Comparison of ENCODE assay signal across 21 cellular contexts in the genomic region with DNA sequence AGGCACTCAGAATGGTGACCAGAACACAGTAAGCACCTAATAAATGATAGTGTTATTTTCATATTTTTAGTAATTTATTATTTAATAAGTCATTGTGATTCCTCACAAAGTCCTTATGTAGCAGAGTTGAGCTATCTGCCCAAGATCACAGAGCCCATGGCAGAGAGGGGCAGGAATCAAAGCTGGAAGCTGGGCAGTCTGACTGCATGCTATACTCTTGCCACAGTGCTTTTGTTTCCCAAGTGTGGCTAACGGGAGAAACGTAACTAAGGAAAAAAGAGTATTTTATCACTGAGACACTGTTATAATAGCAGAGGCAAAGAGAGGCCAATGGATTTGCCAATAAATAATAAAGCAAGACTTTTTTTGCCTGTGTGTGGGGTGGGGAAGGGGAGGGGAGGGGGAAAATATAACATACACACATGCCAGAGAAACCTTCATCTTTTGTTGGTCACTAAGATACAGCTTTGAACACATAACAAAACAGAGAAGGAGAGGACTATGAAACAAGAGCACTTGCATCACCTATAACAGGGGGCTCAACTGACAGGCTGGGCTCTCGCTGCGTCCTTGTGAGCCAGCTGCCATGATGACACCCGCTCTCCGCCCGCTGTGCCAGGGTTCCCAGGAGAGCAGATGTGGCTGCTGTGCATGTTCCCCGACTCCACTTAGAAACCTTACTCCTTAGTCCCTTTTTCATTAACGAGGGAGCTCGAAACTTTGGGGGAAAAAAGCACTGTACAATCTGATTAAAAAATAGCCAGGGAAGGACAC. TPM values are rescaled to one million over a fixed set of nuclear protein-coding genes. Genes with fewer than 3 reads are reported as not detected.
DNase-seq lines count a peak whose midpoint lies in the region; ATAC-seq and TF ChIP-seq lines count a peak whose summit lies in the region.
"Had no signal": no experiment of that assay in that cellular context is flagged by ENCODE, and none has a peak within 500 bp of the region (broad histone marks: within the 10 kb centered on the region; RNA-seq: fewer than 3 reads in every experiment).

No MANE protein-coding gene starts in this region.

- DNase-seq in activated naive CD8-positive, alpha-beta T cell treated with anti-CD3 and anti-CD28 coated beads for 36 hours: no peak
- DNase-seq in epithelial cell of prostate (ENCODE audit: low read depth, low spot score) (no peak), upper lobe of left lung (peak in 1 of 2 donors; percentile 22), spleen (no peak), aorta (no peak)
- DNase-seq in effector memory CD4-positive, alpha-beta T cell: no peak
- DNase-seq: activated B cell treated with CpG ODN at 0.5 μM for 24 hours; activated CD4-positive, alpha-beta memory T cell treated with anti-CD3 and anti-CD28 coated beads for 36 hours; activated T-cell treated with anti-CD3 and anti-CD28 coated beads, Interleukin-2, amount 50 U/mL, for 48 hours; midbrain; NCI-H1436 treated with DMSO at 0.1 percent for 48 hours; NCI-H226; Peyer's patch; testis had no signal

- WGBS in upper lobe of left lung, 2 donors: 84 to 90% methylated on average over 10 of the region's 10 CpGs
- 91 to 95% (median 93%) methylated on average over 10 of the region's 10 CpGs for WGBS in spleen, 5 donors
- WGBS in aorta, 2 donors: 87 to 90% methylated on average over 10 of the region's 10 CpGs

- H3K9me3 ChIP-seq in muscle layer of colon (ENCODE audit: low read length) (no peaks in the 10 kb centered on the region), upper lobe of left lung (no peaks in the 10 kb centered on the region), spleen (no peaks in the 10 kb centered on the region), aorta (ENCODE audit: control insufficient read depth, low read length) (no peaks in the 10 kb centered on the region)
- H3K9me3 ChIP-seq in effector memory CD4-positive, alpha-beta T cell (ENCODE audit: control insufficient read depth, low read length): no peaks in the 10 kb centered on the region
- H3K9me3 ChIP-seq: HAP-1, Peyer's patch, testis had no signal

- H3K27me3 ChIP-seq in muscle layer of colon (ENCODE audit: control insufficient read depth in 1 of 2, insufficient read depth in 2 of 2, low read length in 2 of 2) (no peaks in the 10 kb centered on the region), upper lobe of left lung (no peaks in the 10 kb centered on the region), spleen (replicated peaks in 1 of 7) (no peaks in the 10 kb centered on the region), aorta (ENCODE audit: control insufficient read depth in 1 of 2, insufficient read depth in 2 of 2, low read length in 1 of 2) (no peaks in the 10 kb centered on the region)
- H3K27me3 ChIP-seq in effector memory CD4-positive, alpha-beta T cell (replicated peaks; ENCODE audit: control insufficient read depth, insufficient read depth, low read length, poor library complexity, severe bottlenecking): no peaks in the 10 kb centered on the region
- H3K27me3 ChIP-seq: Peyer's patch, testis had no signal

- H3K9me3 Mint-ChIP-seq in activated naive CD8-positive, alpha-beta T cell (ENCODE audit: low read depth): no peaks in the 10 kb centered on the region
- H3K9me3 Mint-ChIP-seq in activated naive CD8-positive, alpha-beta T cell treated with anti-CD3 and anti-CD28 coated beads for 36 hours: no peaks in the 10 kb centered on the region
- H3K9me3 Mint-ChIP-seq: activated B cell treated with CpG ODN at 0.5 μM for 24 hours; activated CD4-positive, alpha-beta memory T cell treated with anti-CD3 and anti-CD28 coated beads for 36 hours; dendritic cell treated with granulocyte-macrophage colony-stimulating factor and Interleukin-4, amounts not matched to agents 40 ng/mL and 50 ng/mL, for 4 days had no signal

- H3K4me3 ChIP-seq in muscle layer of colon (ENCODE audit: low read depth in 1 of 2, low read length in 2 of 2) (no peak overlapping the region), upper lobe of left lung (no peak overlapping the region), spleen (no peak overlapping the region), aorta (ENCODE audit: low read length in 2 of 2) (no peak overlapping the region)
- no peak overlapping the region for H3K4me3 ChIP-seq in effector memory CD4-positive, alpha-beta T cell (ENCODE audit: insufficient read depth, low read depth, low read length, poor library complexity, severe bottlenecking)
- H3K4me3 ChIP-seq: HAP-1, K562, Peyer's patch, SK-N-MC, testis had no signal

- peaks cover 51% of the 10 kb centered on the region for H3K36me3 ChIP-seq in muscle layer of colon (ENCODE audit: insufficient read depth, low read length)
- peaks cover 2 to 97% (median 33%) of the 10 kb centered on the region in 4 donors for H3K36me3 ChIP-seq in upper lobe of left lung
- H3K36me3 ChIP-seq in spleen: peaks cover 3 to 100% (median 83%) of the 10 kb centered on the region in 6 donors
- peaks cover 43% of the 10 kb centered on the region for H3K36me3 ChIP-seq in effector memory CD4-positive, alpha-beta T cell (ENCODE audit: control insufficient read depth, insufficient read depth, low read length)
- peaks cover 9 to 15% of the 10 kb centered on the region in 2 donors for H3K36me3 ChIP-seq in aorta (ENCODE audit: control insufficient read depth in 1 of 2, insufficient read depth in 2 of 2, low read length in 1 of 2)

- peak overlapping the region; percentile 0 for H3K27ac Mint-ChIP-seq in activated naive CD8-positive, alpha-beta T cell
- no peak overlapping the region for H3K27ac Mint-ChIP-seq in activated naive CD8-positive, alpha-beta T cell treated with anti-CD3 and anti-CD28 coated beads for 36 hours
- H3K27ac Mint-ChIP-seq: activated B cell treated with CpG ODN at 0.5 μM for 24 hours; activated CD4-positive, alpha-beta memory T cell treated with anti-CD3 and anti-CD28 coated beads for 36 hours; dendritic cell treated with granulocyte-macrophage colony-stimulating factor and Interleukin-4, amounts not matched to agents 40 ng/mL and 50 ng/mL, for 4 days had no signal

- no peak for TF ChIP-seq POLR2A in upper lobe of left lung (IDR thresholded peaks at IDR 0.05)
- no peak for TF ChIP-seq POLR2A in spleen (IDR thresholded peaks at IDR 0.05)

- no peak for ATAC-seq in upper lobe of left lung (ENCODE audit: low FRiP score in 2 of 2)
- no peak for ATAC-seq in aorta (ENCODE audit: low FRiP score)
- ATAC-seq: K562 had no signal

- no peaks in the 10 kb centered on the region for H3K27me3 Mint-ChIP-seq in activated naive CD8-positive, alpha-beta T cell
- no peaks in the 10 kb centered on the region for H3K27me3 Mint-ChIP-seq in activated naive CD8-positive, alpha-beta T cell treated with anti-CD3 and anti-CD28 coated beads for 36 hours
- H3K27me3 Mint-ChIP-seq: activated B cell treated with CpG ODN at 0.5 μM for 24 hours; activated CD4-positive, alpha-beta memory T cell treated with anti-CD3 and anti-CD28 coated beads for 36 hours; dendritic cell treated with granulocyte-macrophage colony-stimulating factor and Interleukin-4, amounts not matched to agents 40 ng/mL and 50 ng/mL, for 4 days had no signal

- no peak for TF ChIP-seq EP300 in upper lobe of left lung (IDR thresholded peaks at IDR 0.05)

- H3K4me1 ChIP-seq in muscle layer of colon (ENCODE audit: insufficient read depth, low read length): peaks cover 13% of the 10 kb centered on the region
- H3K4me1 ChIP-seq in upper lobe of left lung: peaks cover 4 to 16% (median 12%) of the 10 kb centered on the region in 4 donors
- H3K4me1 ChIP-seq in spleen: peaks cover 0 to 32% (median 7%) of the 10 kb centered on the region in 6 donors
- no peaks in the 10 kb centered on the region for H3K4me1 ChIP-seq in effector memory CD4-positive, alpha-beta T cell (ENCODE audit: control insufficient read depth, insufficient read depth, low read length, poor library complexity, severe bottlenecking)
- no peaks in the 10 kb centered on the region for H3K4me1 ChIP-seq in aorta (ENCODE audit: control insufficient read depth in 1 of 2, insufficient read depth in 2 of 2, low read length in 2 of 2)
- H3K4me1 ChIP-seq: HAP-1, Peyer's patch, testis had no signal

- intact Hi-C loops in spleen (cut with DNase I; ENCODE audit: low total_unique reads) (no loop called here), aorta (cut with DNase I) (no loop called here)

- H3K27ac ChIP-seq in epithelial cell of prostate (peak overlapping the region; percentile 49), muscle layer of colon (ENCODE audit: low read depth, low read length) (peak overlapping the region; percentile 41), upper lobe of left lung (peak overlapping the region in 3 of 4 donors; percentile 1 to 57 (median 3)), spleen (peak overlapping the region in 4 of 8 donors; percentile 8 to 48 (median 46)), aorta (ENCODE audit: low read depth in 1 of 2, low read length in 2 of 2) (no peak overlapping the region)
- H3K27ac ChIP-seq in effector memory CD4-positive, alpha-beta T cell (ENCODE audit: insufficient read depth, low read length, poor library complexity, severe bottlenecking): no peak overlapping the region
- H3K27ac ChIP-seq: C4-2B, SK-N-MC, testis had no signal

- H3K4me1 Mint-ChIP-seq in activated naive CD8-positive, alpha-beta T cell (ENCODE audit: low read depth): peaks cover 32% of the 10 kb centered on the region
- H3K4me1 Mint-ChIP-seq in activated naive CD8-positive, alpha-beta T cell treated with anti-CD3 and anti-CD28 coated beads for 36 hours: peaks cover 40% of the 10 kb centered on the region

- H3K4me3 Mint-ChIP-seq in activated naive CD8-positive, alpha-beta T cell: no peak overlapping the region
- no peak overlapping the region for H3K4me3 Mint-ChIP-seq in activated naive CD8-positive, alpha-beta T cell treated with anti-CD3 and anti-CD28 coated beads for 36 hours
- H3K4me3 Mint-ChIP-seq: activated B cell treated with CpG ODN at 0.5 μM for 24 hours; activated CD4-positive, alpha-beta memory T cell treated with anti-CD3 and anti-CD28 coated beads for 36 hours; dendritic cell treated with granulocyte-macrophage colony-stimulating factor and Interleukin-4, amounts not matched to agents 40 ng/mL and 50 ng/mL, for 4 days had no signal

- peaks cover 24% of the 10 kb centered on the region for H3K36me3 Mint-ChIP-seq in activated naive CD8-positive, alpha-beta T cell
- H3K36me3 Mint-ChIP-seq in activated naive CD8-positive, alpha-beta T cell treated with anti-CD3 and anti-CD28 coated beads for 36 hours: peaks cover 56% of the 10 kb centered on the region

- TF ChIP-seq CTCF in upper lobe of left lung (IDR thresholded peaks at IDR 0.05) (no peak), spleen (IDR thresholded peaks at IDR 0.05 in 8 of 11, conservative IDR thresholded peaks at IDR 0.05 in 3 of 11) (no peak)

- H3K9ac ChIP-seq in muscle layer of colon (ENCODE audit: low read length): no peak overlapping the region

RNA-seq across cellular contexts. Expression of gene CSNK2A2, which starts 10.1 kb away (rescaled TPM):
- total RNA-seq in activated naive CD8-positive, alpha-beta T cell treated with anti-CD3 and anti-CD28 coated beads for 36 hours: 100 to 1,000 TPM; 113 to 114 TPM
- 10 to 100 TPM; 34.7 to 73.9 (median 46.1) TPM for total RNA-seq in upper lobe of left lung
- total RNA-seq in spleen: 10 to 100 TPM; 35.7 to 62.2 (median 52.7) TPM
- 10 to 100 TPM; 17.7 to 19.8 (median 18.9) TPM for polyA plus RNA-seq in spleen
- total RNA-seq in aorta: 10 to 100 TPM; 42.5 to 56.8 TPM
- 10 to 100 TPM; 17.4 to 32.2 TPM for polyA plus RNA-seq in aorta

RNA-seq across cellular contexts. Expression of gene CFAP20, which starts 58.7 kb away (rescaled TPM):
- total RNA-seq in activated naive CD8-positive, alpha-beta T cell treated with anti-CD3 and anti-CD28 coated beads for 36 hours: 10 to 100 TPM; 57.6 to 59.3 TPM
- total RNA-seq in upper lobe of left lung (10 to 100 TPM; 12.6 to 43.3 (median 26.4) TPM), spleen (10 to 100 TPM; 21.7 to 51.3 (median 25.3) TPM), aorta (10 to 100 TPM; 16.6 to 17.9 TPM)
- polyA plus RNA-seq in spleen (10 to 100 TPM; 12.0 to 27.5 (median 21.5) TPM), aorta (10 to 100 TPM; 18.4 to 22.4 TPM)

Comparison
In these comparisons a context has a peak if more than half of its experiments do, and no peak if none do; other contexts are left out.
1. H3K27ac ChIP-seq: peak in epithelial cell of prostate (single experiment), muscle layer of colon (single experiment) and upper lobe of left lung (3 of 4); none in effector memory CD4-positive, alpha-beta T cell (single experiment) and aorta (0 of 2).